ENCODE assay signal across 1 cellular context in genomic region chr11:127059286-127060200, GRCh38.
TF ChIP-seq lines count a peak whose summit lies in the region.

No MANE protein-coding gene starts in this region.

TF ChIP-seq in H1, 55 proteins besides CTCF, POLR2A, EP300 and RAD21:
- TF ChIP-seq CHD7 (IDR thresholded peaks at IDR 0.05; ENCODE audit: insufficient replicate concordance, low read length) (no peak), RNF2 (IDR thresholded peaks at IDR 0.05; ENCODE audit: borderline replicate concordance, low read depth, low read length, missing control alignments, poor library complexity, severe bottlenecking) (no peak), GTF2F1 (IDR thresholded peaks at IDR 0.05; ENCODE audit: borderline replicate concordance, low read depth, low read length) (no peak), E2F6 (IDR thresholded peaks at IDR 0.05) (no peak)
